In the genomic region with DNA sequence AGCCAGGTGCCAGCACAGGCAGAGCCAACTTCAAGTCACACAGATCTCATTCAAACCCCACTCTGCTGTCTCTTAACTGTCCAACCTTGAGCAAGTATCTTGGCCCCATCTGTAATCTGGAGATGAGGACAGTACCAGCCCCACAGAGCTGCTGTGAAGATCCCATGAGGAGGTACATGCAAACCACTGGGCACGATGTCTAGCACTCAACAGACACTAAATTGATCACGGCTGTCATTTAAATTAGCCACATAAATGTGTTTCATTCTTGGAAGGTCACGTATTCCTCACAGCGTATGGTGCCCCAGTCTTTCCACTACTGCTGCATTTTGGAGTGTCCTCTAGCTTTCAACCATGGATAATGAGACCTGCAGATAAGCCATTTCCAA, we compare ENCODE assay signal across 17 cellular contexts.
A peak's percentile ranks its signal among the peaks of the same experiment; 100 is the strongest.
DNase-seq lines count a peak whose midpoint lies in the region; ATAC-seq and TF ChIP-seq lines count a peak whose summit lies in the region.
"Had no signal": no experiment of that assay in that cellular context is flagged by ENCODE, and none has a peak within 500 bp of the region (broad histone marks: within the 10 kb centered on the region; RNA-seq: fewer than 3 reads in every experiment).

No MANE protein-coding gene starts in this region.

- no peaks in the 10 kb centered on the region for H3K27me3 Mint-ChIP-seq in activated naive CD4-positive, alpha-beta T cell treated with anti-CD3 and anti-CD28 coated beads for 36 hours (ENCODE audit: low read depth)
- no peaks in the 10 kb centered on the region for H3K27me3 Mint-ChIP-seq in activated CD4-positive, alpha-beta memory T cell treated with anti-CD3 and anti-CD28 coated beads for 36 hours
- H3K27me3 Mint-ChIP-seq in immature natural killer cell (ENCODE audit: low read depth in 3 of 3): peaks cover 10 to 13% (median 13%) of the 10 kb centered on the region in 3 donors

- no peak for DNase-seq in activated naive CD4-positive, alpha-beta T cell treated with anti-CD3 and anti-CD28 coated beads for 36 hours
- no peak for DNase-seq in activated naive CD4-positive, alpha-beta T cell treated with anti-CD3 and anti-CD28 coated beads, Interleukin-2, amount 50 U/mL, for 16 hours
- no peak for DNase-seq in activated CD4-positive, alpha-beta memory T cell treated with anti-CD3 and anti-CD28 coated beads for 36 hours
- no peak for DNase-seq in immature natural killer cell
- no peak for DNase-seq in upper lobe of right lung
- no peak for DNase-seq in suprapubic skin (ENCODE audit: low spot score in 2 of 2)
- DNase-seq: GF-D8, hippocampal formation, MG63, NCI-H2107, NCI-H748 treated with DMSO at 0.1 percent for 48 hours, psoas muscle, WERI-Rb-1 had no signal

- intact Hi-C loops in activated naive CD4-positive, alpha-beta T cell treated with anti-CD3 and anti-CD28 coated beads for 36 hours (cut with micrococcal nuclease): loop anchor here (2.0 to 10.0 kb wide), 5 partner anchors 63 to 1079 kb away; a partner anchor contains a TSS
- intact Hi-C loops in activated CD4-positive, alpha-beta memory T cell treated with anti-CD3 and anti-CD28 coated beads for 36 hours (cut with micrococcal nuclease): loop anchor here (2.0 to 10.0 kb wide), 2 partner anchors 57 to 1599 kb away; a partner anchor contains a TSS
- intact Hi-C loops in upper lobe of right lung (cut with DNase I): no loop called here

- WGBS in suprapubic skin: 94% methylated on average over 4 of the region's 4 CpGs

- H3K36me3 Mint-ChIP-seq in activated naive CD4-positive, alpha-beta T cell treated with anti-CD3 and anti-CD28 coated beads for 36 hours (ENCODE audit: low read depth): peaks cover 13% of the 10 kb centered on the region
- H3K36me3 Mint-ChIP-seq in activated CD4-positive, alpha-beta memory T cell treated with anti-CD3 and anti-CD28 coated beads for 36 hours: peaks cover 17% of the 10 kb centered on the region
- H3K36me3 Mint-ChIP-seq in immature natural killer cell: peaks cover 0 to 8% (median 0%) of the 10 kb centered on the region in 3 donors

- TF ChIP-seq POLR2A in suprapubic skin (IDR thresholded peaks at IDR 0.05): no peak

- ATAC-seq in upper lobe of right lung (no peak), HG02763 (IDR thresholded peaks at IDR 0.05; ENCODE audit: unreplicated experiment) (no peak), GM18907 (IDR thresholded peaks at IDR 0.05; ENCODE audit: unreplicated experiment) (no peak)
- ATAC-seq: left lobe of liver, psoas muscle had no signal

- no peaks in the 10 kb centered on the region for H3K9me3 ChIP-seq in upper lobe of right lung
- H3K9me3 ChIP-seq in suprapubic skin: no peaks in the 10 kb centered on the region
- H3K9me3 ChIP-seq: MG63, psoas muscle, thoracic aorta had no signal

- H3K4me1 Mint-ChIP-seq in activated naive CD4-positive, alpha-beta T cell treated with anti-CD3 and anti-CD28 coated beads for 36 hours (ENCODE audit: low read depth): peaks cover 39% of the 10 kb centered on the region
- peaks cover 58% of the 10 kb centered on the region for H3K4me1 Mint-ChIP-seq in activated CD4-positive, alpha-beta memory T cell treated with anti-CD3 and anti-CD28 coated beads for 36 hours (ENCODE audit: low read depth)
- H3K4me1 Mint-ChIP-seq in immature natural killer cell: peaks cover 89 to 90% of the 10 kb centered on the region in 2 donors

- peak overlapping the region; percentile 26 for H3K27ac ChIP-seq in upper lobe of right lung
- H3K27ac ChIP-seq in suprapubic skin: no peak overlapping the region
- H3K27ac ChIP-seq: psoas muscle, thoracic aorta, WERI-Rb-1 had no signal

- CTCF ChIA-PET in activated naive CD4-positive, alpha-beta T cell treated with anti-CD3 and anti-CD28 coated beads for 36 hours (lab: Charles Lee): interaction anchor here (1.1 to 3.7 kb wide), 2 partner anchors 29 to 72 kb away, joined by 4 to 23 read pairs; no protein-coding TSS in a partner anchor
- CTCF ChIA-PET in activated CD4-positive, alpha-beta memory T cell treated with anti-CD3 and anti-CD28 coated beads for 36 hours (lab: Charles Lee): interaction anchor here (0.7 to 3.9 kb wide), 3 partner anchors 18 to 30 kb away, joined by 3 to 27 read pairs (median 3); no protein-coding TSS in a partner anchor

- peak overlapping the region; percentile 96 for H3K27ac Mint-ChIP-seq in activated naive CD4-positive, alpha-beta T cell treated with anti-CD3 and anti-CD28 coated beads for 36 hours
- peak overlapping the region; percentile 98 for H3K27ac Mint-ChIP-seq in activated CD4-positive, alpha-beta memory T cell treated with anti-CD3 and anti-CD28 coated beads for 36 hours
- H3K27ac Mint-ChIP-seq in immature natural killer cell: peak overlapping the region; percentile 91 to 99 (median 96)

- peaks cover 23% of the 10 kb centered on the region for H3K9me3 Mint-ChIP-seq in activated naive CD4-positive, alpha-beta T cell treated with anti-CD3 and anti-CD28 coated beads for 36 hours
- peaks cover 24% of the 10 kb centered on the region for H3K9me3 Mint-ChIP-seq in activated CD4-positive, alpha-beta memory T cell treated with anti-CD3 and anti-CD28 coated beads for 36 hours
- H3K9me3 Mint-ChIP-seq in immature natural killer cell: peaks cover 0 to 2% (median 0%) of the 10 kb centered on the region in 6 donors

- no peaks in the 10 kb centered on the region for H3K36me3 ChIP-seq in upper lobe of right lung
- H3K36me3 ChIP-seq in suprapubic skin: no peaks in the 10 kb centered on the region
- H3K36me3 ChIP-seq: MG63, thoracic aorta, WERI-Rb-1 had no signal

- H3K4me1 ChIP-seq in upper lobe of right lung: peaks cover 24% of the 10 kb centered on the region
- H3K4me1 ChIP-seq in suprapubic skin: peaks cover 6% of the 10 kb centered on the region
- H3K4me1 ChIP-seq: psoas muscle had no signal

- POLR2A ChIA-PET in activated CD4-positive, alpha-beta memory T cell treated with anti-CD3 and anti-CD28 coated beads for 36 hours (lab: Charles Lee): interaction anchor here (0.6 to 7.1 kb wide), 16 partner anchors 18 to 283 kb away, joined by 3 to 105 read pairs (median 4); a partner anchor contains a TSS

- no peak for TF ChIP-seq CTCF in upper lobe of right lung (IDR thresholded peaks at IDR 0.05)
- no peak for TF ChIP-seq CTCF in suprapubic skin (IDR thresholded peaks at IDR 0.05)

- peak overlapping the region; percentile 36 for H3K4me3 Mint-ChIP-seq in activated naive CD4-positive, alpha-beta T cell treated with anti-CD3 and anti-CD28 coated beads for 36 hours
- H3K4me3 Mint-ChIP-seq in activated CD4-positive, alpha-beta memory T cell treated with anti-CD3 and anti-CD28 coated beads for 36 hours: peak overlapping the region; percentile 52
- H3K4me3 Mint-ChIP-seq in immature natural killer cell: peak overlapping the region; percentile 49 to 77 (median 64)

- H3K4me3 ChIP-seq in upper lobe of right lung (no peak overlapping the region), suprapubic skin (no peak overlapping the region)
- H3K4me3 ChIP-seq: MG63, psoas muscle, thoracic aorta had no signal

- no peak for TF ChIP-seq EP300 in suprapubic skin (IDR thresholded peaks at IDR 0.05)

- no peaks in the 10 kb centered on the region for H3K27me3 ChIP-seq in upper lobe of right lung
- H3K27me3 ChIP-seq in suprapubic skin: no peaks in the 10 kb centered on the region
- H3K27me3 ChIP-seq: MG63 had no signal
